In the genomic region with DNA sequence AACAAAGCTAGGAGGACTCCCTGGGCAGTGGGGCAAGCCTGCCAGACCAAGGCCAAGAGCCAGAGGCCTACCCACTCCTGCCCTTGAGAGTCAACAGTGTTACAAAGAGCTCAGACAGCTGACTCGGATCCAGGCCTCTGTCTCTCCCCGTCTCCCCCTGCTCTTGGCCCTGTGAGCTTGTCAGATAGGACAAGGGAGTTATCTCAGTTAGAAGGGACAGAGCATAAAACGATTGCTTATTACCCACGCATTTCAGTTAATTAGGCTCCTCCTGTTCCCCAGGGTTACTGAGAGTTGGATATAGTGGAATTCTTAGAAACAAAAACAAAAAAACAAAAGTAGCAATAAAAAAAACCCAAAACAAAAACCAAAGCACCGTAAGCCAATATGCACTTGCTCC, we compare ENCODE assay signal across 9 cellular contexts. TPM values are rescaled to one million over a fixed set of nuclear protein-coding genes. Genes with fewer than 3 reads are reported as not detected.
DNase-seq lines count a peak whose midpoint lies in the region; ATAC-seq and TF ChIP-seq lines count a peak whose summit lies in the region.
"Had no signal": no experiment of that assay in that cellular context is flagged by ENCODE, and none has a peak within 500 bp of the region (broad histone marks: within the 10 kb centered on the region; RNA-seq: fewer than 3 reads in every experiment).

No MANE protein-coding gene starts in this region.

- H3K27ac Mint-ChIP-seq in CD4-positive, alpha-beta T cell: peak overlapping the region; percentile 85

- peak overlapping the region; percentile 97 for H3K4me3 Mint-ChIP-seq in CD4-positive, alpha-beta T cell

- H3K9me3 Mint-ChIP-seq in CD4-positive, alpha-beta T cell: no peaks in the 10 kb centered on the region

- POLR2A ChIA-PET in CD4-positive, alpha-beta T cell (lab: Charles Lee): interaction anchor here (0.6 to 2.6 kb wide), 6 partner anchors 36 to 220 kb away, joined by 3 to 17 read pairs (median 4); a partner anchor contains a TSS
- POLR2A ChIA-PET in PC-3 (lab: Charles Lee; ENCODE audit: unreplicated experiment): interaction anchor here (0.5 to 0.7 kb wide), 2 partner anchors 147 to 312 kb away, joined by 3 to 4 read pairs; no protein-coding TSS in a partner anchor

- H3K4me3 ChIP-seq in PC-3 (ENCODE audit: low read length): peak overlapping the region; percentile 89
- H3K4me3 ChIP-seq in epithelial cell of proximal tubule (ENCODE audit: low read depth, low read length): peak overlapping the region; percentile 90
- peak overlapping the region; percentile 69 for H3K4me3 ChIP-seq in neuron (ENCODE audit: low read length)

- no peaks in the 10 kb centered on the region for H3K27me3 ChIP-seq in CD4-positive, alpha-beta T cell (ENCODE audit: control insufficient read depth, insufficient read depth, low read length)
- H3K27me3 ChIP-seq in PC-3 (ENCODE audit: low read length): no peaks in the 10 kb centered on the region
- no peaks in the 10 kb centered on the region for H3K27me3 ChIP-seq in neuron (ENCODE audit: insufficient read depth, low read length)

- H3K36me3 ChIP-seq in PC-3 (ENCODE audit: low read depth, low read length) (peaks cover 14% of the 10 kb centered on the region; the same call in 1 of the 2 replicates), neuron (ENCODE audit: insufficient read depth, low read length) (peaks cover 16% of the 10 kb centered on the region)

- DNase-seq in CD4-positive, alpha-beta T cell: no peak
- no peak for DNase-seq in PC-3
- no peak for DNase-seq in epithelial cell of proximal tubule (ENCODE audit: low read depth)
- no peak for DNase-seq in A172 (ENCODE audit: low spot score)

- H3K27ac ChIP-seq in CD4-positive, alpha-beta T cell (ENCODE audit: low read depth, low read length): no peak overlapping the region
- no peak overlapping the region for H3K27ac ChIP-seq in PC-3 (ENCODE audit: low read length)

- no peaks in the 10 kb centered on the region for H3K27me3 Mint-ChIP-seq in CD4-positive, alpha-beta T cell

- intact Hi-C loops in CD4-positive, alpha-beta T cell (cut with DNase I, micrococcal nuclease): loop anchor here (2.0 kb wide), 3 partner anchors 35 to 181 kb away; no protein-coding TSS in a partner anchor
- intact Hi-C loops in PC-3 (cut with micrococcal nuclease): loop anchor here (5.0 kb wide), 1 partner anchor 96 kb away; no protein-coding TSS in a partner anchor

- H3K4me1 ChIP-seq in PC-3 (ENCODE audit: insufficient read depth, low read length) (peaks cover 17% of the 10 kb centered on the region), neuron (ENCODE audit: insufficient read depth, low read length) (peaks cover 25% of the 10 kb centered on the region)

- CTCF ChIA-PET in CD4-positive, alpha-beta T cell (lab: Charles Lee): interaction anchor here (0.8 kb wide), 1 partner anchor 220 kb away, joined by 3 read pairs; no protein-coding TSS in a partner anchor
- CTCF ChIA-PET in PC-3 (lab: Charles Lee): interaction anchor here (1.4 kb wide), 1 partner anchor 166 kb away, joined by 5 read pairs; no protein-coding TSS in a partner anchor

- H2AFZ ChIP-seq in PC-3 (ENCODE audit: low read length) (no peak overlapping the region), neuron (ENCODE audit: low read depth, low read length) (peak overlapping the region; percentile 97)

- no peaks in the 10 kb centered on the region for H4K20me1 ChIP-seq in PC-3 (ENCODE audit: low read length)

- H3K79me2 ChIP-seq in PC-3 (ENCODE audit: low read length): peaks cover 35% of the 10 kb centered on the region

- no peaks in the 10 kb centered on the region for H3K9me2 ChIP-seq in PC-3 (replicated peaks; ENCODE audit: low read length)

- H3K36me3 Mint-ChIP-seq in CD4-positive, alpha-beta T cell (ENCODE audit: low read depth): peaks cover 48% of the 10 kb centered on the region

- no peak overlapping the region for H3K9ac ChIP-seq in PC-3 (ENCODE audit: low read length)

- H3K9me3 ChIP-seq in CD4-positive, alpha-beta T cell (ENCODE audit: control insufficient read depth, low read length): no peaks in the 10 kb centered on the region
- H3K9me3 ChIP-seq in PC-3 (ENCODE audit: low read length): no peaks in the 10 kb centered on the region
- H3K9me3 ChIP-seq in neuron (ENCODE audit: low read length): no peaks in the 10 kb centered on the region

- TF ChIP-seq CTCF in CD4-positive, alpha-beta T cell (IDR thresholded peaks at IDR 0.05): no peak
- TF ChIP-seq CTCF in PC-3 (conservative IDR thresholded peaks at IDR 0.05; ENCODE audit: low read depth, low read length) (no peak), epithelial cell of proximal tubule (conservative IDR thresholded peaks at IDR 0.05; ENCODE audit: low read depth, low read length) (no peak)

- peaks cover 72% of the 10 kb centered on the region for H3K4me1 Mint-ChIP-seq in CD4-positive, alpha-beta T cell (ENCODE audit: low read depth)

- BruUV-seq in PC-3 (replicated peaks; lab: Mats Ljungman, UMichigan): no TSS peak

- no peaks in the 10 kb centered on the region for H3F3A ChIP-seq in PC-3 (ENCODE audit: low read length, unreplicated experiment)

- H3K4me2 ChIP-seq in PC-3 (ENCODE audit: low read length): peak overlapping the region; percentile 94

- no peak for ATAC-seq in CD4-positive, alpha-beta T cell (ENCODE audit: poor library complexity)
- ATAC-seq in PC-3 (no peak), GM18498 (IDR thresholded peaks at IDR 0.05; ENCODE audit: unreplicated experiment) (no peak), GM19351 (IDR thresholded peaks at IDR 0.05; ENCODE audit: unreplicated experiment) (no peak), GM18511 (IDR thresholded peaks at IDR 0.05; ENCODE audit: unreplicated experiment) (no peak)

RNA-seq across cellular contexts. Expression of a gene that starts 1.3 kb away (rescaled TPM):
- 10 to 100 TPM; 23.8 to 26.4 TPM for total RNA-seq in CD4-positive, alpha-beta T cell
- total RNA-seq in PC-3 (2014; rRNA removed): 17.2 and 22.8 TPM in 2 replicates
- total RNA-seq in epithelial cell of proximal tubule: 10.9 and 14.0 TPM in 2 replicates
- total RNA-seq in A172 (2014; rRNA removed; shearing (Covaris generic)): 19.2 and 28.6 TPM in 2 replicates

RNA-seq across cellular contexts. Expression of a gene that starts 36.4 kb away (rescaled TPM):
- total RNA-seq in CD4-positive, alpha-beta T cell: 10 to 100 TPM; 11.7 to 11.8 TPM
- total RNA-seq in PC-3 (2014; rRNA removed) (7.4 and 7.9 TPM in 2 replicates), epithelial cell of proximal tubule (10.0 and 12.0 TPM in 2 replicates)
- 29.8 and 33.3 TPM in 2 replicates for total RNA-seq in A172 (2014; rRNA removed; shearing (Covaris generic))

RNA-seq across cellular contexts. Expression of a gene that starts 38.3 kb away (rescaled TPM):
- total RNA-seq in CD4-positive, alpha-beta T cell: 1 to 10 TPM; 1.2 to 1.4 TPM
- total RNA-seq in PC-3 (2014; rRNA removed) (not detected in 2 replicates), epithelial cell of proximal tubule (not detected in 2 replicates)
- total RNA-seq in A172 (2014; rRNA removed; shearing (Covaris generic)): not detected in 2 replicates
- total RNA-seq: lung microvascular endothelial cell had no signal
